In the genomic region with DNA sequence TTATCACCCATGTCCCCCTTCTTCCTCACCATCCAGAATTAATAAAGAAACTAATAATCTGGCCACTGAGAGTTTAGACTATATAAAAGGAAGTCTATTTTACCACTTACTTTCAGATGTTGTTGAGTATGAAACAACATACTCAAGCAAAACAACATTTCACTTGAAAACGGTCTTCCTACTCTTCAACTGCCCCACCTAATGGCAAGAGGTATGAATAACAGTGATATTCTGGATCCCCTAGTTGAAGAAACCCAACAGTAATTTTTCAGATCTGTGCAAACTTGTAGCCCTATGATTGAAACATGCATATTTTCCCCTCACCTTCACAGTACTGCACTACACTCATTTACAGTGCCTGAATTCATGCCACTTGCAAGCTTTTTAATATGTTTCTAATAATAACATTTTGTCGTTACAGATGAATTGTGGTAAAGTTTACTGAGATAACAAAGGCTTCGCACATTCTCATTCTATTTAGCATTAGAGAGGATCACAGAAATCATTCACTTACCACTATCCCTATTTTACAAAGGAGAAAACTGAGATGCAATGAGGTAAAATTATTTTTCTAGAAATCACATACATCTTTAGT, we compare ENCODE assay signal across 9 cellular contexts.
DNase-seq lines count a peak whose midpoint lies in the region; ATAC-seq, FAIRE-seq and TF ChIP-seq lines count a peak whose summit lies in the region.
"Had no signal": no experiment of that assay in that cellular context is flagged by ENCODE, and none has a peak within 500 bp of the region (broad histone marks: within the 10 kb centered on the region; RNA-seq: fewer than 3 reads in every experiment).

No MANE protein-coding gene starts in this region.

- no peaks in the 10 kb centered on the region for H3K9me3 ChIP-seq in adipocyte (ENCODE audit: control insufficient read depth, low read length)
- no peaks in the 10 kb centered on the region for H3K9me3 ChIP-seq in MG63

- peak; percentile 57 for TF ChIP-seq RAD21 in Ishikawa (IDR thresholded peaks at IDR 0.05; ENCODE audit: low read depth)

- H3K4me1 ChIP-seq in adipocyte (ENCODE audit: control insufficient read depth, insufficient read depth, low read length), result peaks cover 4% of the 10 kb centered on the region
- H3K4me1 ChIP-seq in mesendoderm (ENCODE audit: control insufficient read depth, low read depth, low read length), result no peaks in the 10 kb centered on the region

- CTCF ChIA-PET in activated CD4-positive, alpha-beta T cell treated with anti-CD3 and anti-CD28 coated beads for 36 hours (lab: Charles Lee), result no interaction called here

- peak; percentile 46 for TF ChIP-seq CTCF in D721Med (IDR thresholded peaks at IDR 0.05; ENCODE audit: insufficient read depth, missing control alignments)

- no peak overlapping the region for H3K23ac ChIP-seq in mesendoderm (ENCODE audit: low read length)

- no peak overlapping the region for H4K8ac ChIP-seq in mesendoderm (ENCODE audit: low read depth, low read length)

- intact Hi-C loops in activated CD4-positive, alpha-beta T cell treated with anti-CD3 and anti-CD28 coated beads for 36 hours (cut with DNase I, micrococcal nuclease), result loop anchor here in 1 of 2 experiments (1.0 kb wide), 1 partner anchor 351 kb away; no protein-coding TSS in a partner anchor

- DNase-seq in D721Med (ENCODE audit: insufficient read length, low spot score) (no peak), adipocyte (ENCODE audit: low read depth) (peak; percentile 77), mesendoderm (peak; percentile 51), MG63 (no peak)
- DNase-seq in activated CD4-positive, alpha-beta T cell treated with anti-CD3 and anti-CD28 coated beads for 36 hours, result no peak
- no peak for DNase-seq in activated naive CD4-positive, alpha-beta T cell treated with anti-CD3 and anti-CD28 coated beads, Interleukin-2, amount 50 U/mL, for 72 hours (ENCODE audit: low spot score in 2 of 2)

- TF ChIP-seq EP300 in Ishikawa (IDR thresholded peaks at IDR 0.05; ENCODE audit: borderline replicate concordance), result no peak

- H3K4me3 ChIP-seq in adipocyte (ENCODE audit: low read length), result no peak overlapping the region
- no peak overlapping the region for H3K4me3 ChIP-seq in mesendoderm (ENCODE audit: low read length)
- no peak overlapping the region for H3K4me3 ChIP-seq in MG63
- H3K4me3 ChIP-seq: lung had no signal

- no peak overlapping the region for H2AK5ac ChIP-seq in mesendoderm (ENCODE audit: low read length)

- no peaks in the 10 kb centered on the region for H3K36me3 Mint-ChIP-seq in activated CD4-positive, alpha-beta T cell treated with anti-CD3 and anti-CD28 coated beads for 36 hours (ENCODE audit: low read depth)
- no peaks in the 10 kb centered on the region for H3K36me3 Mint-ChIP-seq in activated naive CD4-positive, alpha-beta T cell treated with anti-CD3 and anti-CD28 coated beads, Interleukin-2, amount 50 U/mL, for 72 hours

- no peak overlapping the region for H3K4me2 ChIP-seq in mesendoderm (ENCODE audit: low read length)

- H3K9me3 Mint-ChIP-seq in activated CD4-positive, alpha-beta T cell treated with anti-CD3 and anti-CD28 coated beads for 36 hours (ENCODE audit: low read depth), result peaks cover 2% of the 10 kb centered on the region
- H3K9me3 Mint-ChIP-seq in activated naive CD4-positive, alpha-beta T cell treated with anti-CD3 and anti-CD28 coated beads, Interleukin-2, amount 50 U/mL, for 72 hours, result peaks cover 4 to 7% of the 10 kb centered on the region in 2 donors

- H3K27ac ChIP-seq in mesendoderm (ENCODE audit: low read depth, low read length), result no peak overlapping the region

- H2BK5ac ChIP-seq in mesendoderm (ENCODE audit: low read length), result no peak overlapping the region

- H3K4me1 Mint-ChIP-seq in activated CD4-positive, alpha-beta T cell treated with anti-CD3 and anti-CD28 coated beads for 36 hours, result no peaks in the 10 kb centered on the region

- H4K5ac ChIP-seq in mesendoderm (ENCODE audit: low read length), result no peak overlapping the region

- FAIRE-seq in D721Med (lab: Jason Lieb, UNC), result peak; percentile 77

- H2BK15ac ChIP-seq in mesendoderm (replicated peaks; ENCODE audit: low read depth), result no peak overlapping the region

- H3K4me3 Mint-ChIP-seq in activated CD4-positive, alpha-beta T cell treated with anti-CD3 and anti-CD28 coated beads for 36 hours, result no peak overlapping the region

- no peaks in the 10 kb centered on the region for H3K79me2 ChIP-seq in mesendoderm (ENCODE audit: control insufficient read depth, insufficient read depth, low read length)

- H3K18ac ChIP-seq in mesendoderm (ENCODE audit: low read length), result no peak overlapping the region

- H3K9ac ChIP-seq in adipocyte (ENCODE audit: low read length) (no peak overlapping the region), mesendoderm (ENCODE audit: low read length) (no peak overlapping the region)

- H3K27ac Mint-ChIP-seq in activated CD4-positive, alpha-beta T cell treated with anti-CD3 and anti-CD28 coated beads for 36 hours, result no peak overlapping the region
- no peak overlapping the region for H3K27ac Mint-ChIP-seq in activated naive CD4-positive, alpha-beta T cell treated with anti-CD3 and anti-CD28 coated beads, Interleukin-2, amount 50 U/mL, for 72 hours

- no peaks in the 10 kb centered on the region for H3K27me3 Mint-ChIP-seq in activated CD4-positive, alpha-beta T cell treated with anti-CD3 and anti-CD28 coated beads for 36 hours

- no CpG with 5 or more reads among the region's 3 CpGs for WGBS in mesendoderm (ENCODE audit: extremely low coverage, insufficient coverage, low lambda C conversion rate)

- no peak overlapping the region for H3K56ac ChIP-seq in mesendoderm (ENCODE audit: low read length)

- ATAC-seq in GM19397 (IDR thresholded peaks at IDR 0.05; ENCODE audit: unreplicated experiment), result peak; percentile 58
- no peak for ATAC-seq in activated CD4-positive, alpha-beta T cell treated with anti-CD3 and anti-CD28 coated beads for 36 hours
- ATAC-seq in activated naive CD4-positive, alpha-beta T cell treated with anti-CD3 and anti-CD28 coated beads, Interleukin-2, amount 50 U/mL, for 72 hours, result no peak

- no peaks in the 10 kb centered on the region for H3K79me1 ChIP-seq in mesendoderm (ENCODE audit: low read length)

- H3K36me3 ChIP-seq in adipocyte (ENCODE audit: control insufficient read depth, insufficient read depth, low read length, severe bottlenecking) (no peaks in the 10 kb centered on the region), mesendoderm (ENCODE audit: control insufficient read depth, insufficient read depth, low read length) (no peaks in the 10 kb centered on the region), MG63 (no peaks in the 10 kb centered on the region)

- POLR2A ChIA-PET in activated CD4-positive, alpha-beta T cell treated with anti-CD3 and anti-CD28 coated beads for 36 hours (lab: Charles Lee), result no interaction called here

- H3K27me3 ChIP-seq in adipocyte (replicated peaks; ENCODE audit: control insufficient read depth, insufficient read depth, low read length) (no peaks in the 10 kb centered on the region), mesendoderm (ENCODE audit: insufficient read depth, low read length, poor library complexity) (no peaks in the 10 kb centered on the region), MG63 (no peaks in the 10 kb centered on the region)

- no peak overlapping the region for H3K4ac ChIP-seq in mesendoderm (ENCODE audit: low read depth, low read length)

- H2BK120ac ChIP-seq in mesendoderm (ENCODE audit: low read depth, low read length), result no peak overlapping the region

TF ChIP-seq in Ishikawa, 13 proteins besides CTCF, POLR2A, EP300 and RAD21:
- no peak for TF ChIP-seq TEAD4 (IDR thresholded peaks at IDR 0.05)
- TF ChIP-seq EGR1 (IDR thresholded peaks at IDR 0.05), result no peak
- TF ChIP-seq REST (IDR thresholded peaks at IDR 0.05; ENCODE audit: low read depth), result no peak
TF ChIP-seq in Ishikawa: peak in this region for 0.

Comparison
In these comparisons a context has a peak if more than half of its experiments do, and no peak if none do; other contexts are left out.
1. DNase-seq: peak in adipocyte (single experiment) and mesendoderm (single experiment); none in D721Med (single experiment), MG63 (single experiment), activated CD4-positive, alpha-beta T cell treated with anti-CD3 and anti-CD28 coated beads for 36 hours (single experiment) and activated naive CD4-positive, alpha-beta T cell treated with anti-CD3 and anti-CD28 coated beads, Interleukin-2, amount 50 U/mL, for 72 hours (0 of 2).